ENCODE assay signal across 2 cellular contexts in the genomic region with DNA sequence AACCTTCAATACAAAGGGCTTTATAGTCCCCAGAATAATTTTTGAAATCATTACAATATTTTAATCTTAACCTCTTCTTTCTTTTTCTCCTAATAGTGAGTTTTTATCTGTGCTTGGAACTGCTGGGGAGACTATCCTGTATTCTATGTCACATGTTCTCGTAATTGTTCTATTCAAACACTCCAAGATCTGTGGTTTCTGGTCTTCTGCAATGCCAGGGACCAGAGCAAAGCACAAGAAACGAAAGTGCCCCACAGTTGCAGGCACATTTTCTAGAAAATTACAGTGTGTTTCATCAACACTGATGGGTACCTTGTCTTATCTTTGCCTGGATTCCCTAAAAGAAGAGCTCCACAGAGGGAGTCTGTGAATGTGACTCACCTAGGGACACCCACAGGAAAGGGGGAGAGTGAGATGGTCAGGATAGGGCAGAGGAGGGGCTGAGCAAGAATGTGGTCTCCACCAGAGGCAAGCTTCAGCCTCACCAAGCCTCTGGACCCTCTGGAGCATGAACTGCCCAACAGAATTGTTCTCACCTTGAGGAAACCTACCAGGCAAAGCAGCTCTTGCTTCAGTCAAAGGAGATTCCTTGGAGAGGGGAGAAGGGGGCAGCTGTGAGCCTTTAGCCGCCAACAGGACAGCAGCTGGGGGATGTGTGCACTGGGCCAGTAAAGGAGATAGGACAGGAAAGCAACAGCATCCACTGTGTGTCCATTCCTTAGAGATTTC.
TF ChIP-seq lines count a peak whose summit lies in the region.

No MANE protein-coding gene starts in this region.

TF ChIP-seq in SK-N-SH treated with all-trans-retinoic acid at 6 μM for 48 hours, 23 proteins besides CTCF, POLR2A, EP300 and RAD21 (continued from another document):
- TF ChIP-seq ISL1 (CRISPR knock-in tag; IDR thresholded peaks at IDR 0.05): no peak
- TF ChIP-seq ESRRG (CRISPR knock-in tag; IDR thresholded peaks at IDR 0.05): no peak
- TF ChIP-seq, protein P1, sequence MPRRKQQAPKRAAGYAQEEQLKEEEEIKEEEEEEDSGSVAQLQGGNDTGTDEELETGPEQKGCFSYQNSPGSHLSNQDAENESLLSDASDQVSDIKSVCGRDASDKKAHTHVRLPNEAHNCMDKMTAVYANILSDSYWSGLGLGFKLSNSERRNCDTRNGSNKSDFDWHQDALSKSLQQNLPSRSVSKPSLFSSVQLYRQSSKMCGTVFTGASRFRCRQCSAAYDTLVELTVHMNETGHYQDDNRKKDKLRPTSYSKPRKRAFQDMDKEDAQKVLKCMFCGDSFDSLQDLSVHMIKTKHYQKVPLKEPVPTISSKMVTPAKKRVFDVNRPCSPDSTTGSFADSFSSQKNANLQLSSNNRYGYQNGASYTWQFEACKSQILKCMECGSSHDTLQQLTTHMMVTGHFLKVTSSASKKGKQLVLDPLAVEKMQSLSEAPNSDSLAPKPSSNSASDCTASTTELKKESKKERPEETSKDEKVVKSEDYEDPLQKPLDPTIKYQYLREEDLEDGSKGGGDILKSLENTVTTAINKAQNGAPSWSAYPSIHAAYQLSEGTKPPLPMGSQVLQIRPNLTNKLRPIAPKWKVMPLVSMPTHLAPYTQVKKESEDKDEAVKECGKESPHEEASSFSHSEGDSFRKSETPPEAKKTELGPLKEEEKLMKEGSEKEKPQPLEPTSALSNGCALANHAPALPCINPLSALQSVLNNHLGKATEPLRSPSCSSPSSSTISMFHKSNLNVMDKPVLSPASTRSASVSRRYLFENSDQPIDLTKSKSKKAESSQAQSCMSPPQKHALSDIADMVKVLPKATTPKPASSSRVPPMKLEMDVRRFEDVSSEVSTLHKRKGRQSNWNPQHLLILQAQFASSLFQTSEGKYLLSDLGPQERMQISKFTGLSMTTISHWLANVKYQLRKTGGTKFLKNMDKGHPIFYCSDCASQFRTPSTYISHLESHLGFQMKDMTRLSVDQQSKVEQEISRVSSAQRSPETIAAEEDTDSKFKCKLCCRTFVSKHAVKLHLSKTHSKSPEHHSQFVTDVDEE (CRISPR knock-in tag; IDR thresholded peaks at IDR 0.05): no peak
- TF ChIP-seq, protein P2, sequence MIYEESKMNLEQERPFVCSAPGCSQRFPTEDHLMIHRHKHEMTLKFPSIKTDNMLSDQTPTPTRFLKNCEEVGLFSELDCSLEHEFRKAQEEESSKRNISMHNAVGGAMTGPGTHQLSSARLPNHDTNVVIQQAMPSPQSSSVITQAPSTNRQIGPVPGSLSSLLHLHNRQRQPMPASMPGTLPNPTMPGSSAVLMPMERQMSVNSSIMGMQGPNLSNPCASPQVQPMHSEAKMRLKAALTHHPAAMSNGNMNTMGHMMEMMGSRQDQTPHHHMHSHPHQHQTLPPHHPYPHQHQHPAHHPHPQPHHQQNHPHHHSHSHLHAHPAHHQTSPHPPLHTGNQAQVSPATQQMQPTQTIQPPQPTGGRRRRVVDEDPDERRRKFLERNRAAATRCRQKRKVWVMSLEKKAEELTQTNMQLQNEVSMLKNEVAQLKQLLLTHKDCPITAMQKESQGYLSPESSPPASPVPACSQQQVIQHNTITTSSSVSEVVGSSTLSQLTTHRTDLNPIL (CRISPR knock-in tag; IDR thresholded peaks at IDR 0.05; ENCODE audit: low read depth): no peak
- TF ChIP-seq, protein P3, sequence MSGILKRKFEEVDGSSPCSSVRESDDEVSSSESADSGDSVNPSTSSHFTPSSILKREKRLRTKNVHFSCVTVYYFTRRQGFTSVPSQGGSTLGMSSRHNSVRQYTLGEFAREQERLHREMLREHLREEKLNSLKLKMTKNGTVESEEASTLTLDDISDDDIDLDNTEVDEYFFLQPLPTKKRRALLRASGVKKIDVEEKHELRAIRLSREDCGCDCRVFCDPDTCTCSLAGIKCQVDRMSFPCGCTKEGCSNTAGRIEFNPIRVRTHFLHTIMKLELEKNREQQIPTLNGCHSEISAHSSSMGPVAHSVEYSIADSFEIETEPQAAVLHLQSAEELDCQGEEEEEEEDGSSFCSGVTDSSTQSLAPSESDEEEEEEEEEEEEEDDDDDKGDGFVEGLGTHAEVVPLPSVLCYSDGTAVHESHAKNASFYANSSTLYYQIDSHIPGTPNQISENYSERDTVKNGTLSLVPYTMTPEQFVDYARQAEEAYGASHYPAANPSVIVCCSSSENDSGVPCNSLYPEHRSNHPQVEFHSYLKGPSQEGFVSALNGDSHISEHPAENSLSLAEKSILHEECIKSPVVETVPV (CRISPR knock-in tag; IDR thresholded peaks at IDR 0.05): no peak
- TF ChIP-seq OSR1 (CRISPR knock-in tag; IDR thresholded peaks at IDR 0.05): no peak
- TF ChIP-seq ZNF70 (CRISPR knock-in tag; IDR thresholded peaks at IDR 0.05): no peak
- no peak for TF ChIP-seq TCF4 (CRISPR knock-in tag; IDR thresholded peaks at IDR 0.05; ENCODE audit: borderline replicate concordance)
- no peak for TF ChIP-seq ZFP3 (CRISPR knock-in tag; IDR thresholded peaks at IDR 0.05)
- no peak for TF ChIP-seq ZC3H10 (CRISPR knock-in tag; IDR thresholded peaks at IDR 0.05)
- no peak for TF ChIP-seq CSDC2 (CRISPR knock-in tag; IDR thresholded peaks at IDR 0.05)
- TF ChIP-seq BACH2 (CRISPR knock-in tag; IDR thresholded peaks at IDR 0.05; ENCODE audit: borderline replicate concordance): no peak
- TF ChIP-seq, protein P4, sequence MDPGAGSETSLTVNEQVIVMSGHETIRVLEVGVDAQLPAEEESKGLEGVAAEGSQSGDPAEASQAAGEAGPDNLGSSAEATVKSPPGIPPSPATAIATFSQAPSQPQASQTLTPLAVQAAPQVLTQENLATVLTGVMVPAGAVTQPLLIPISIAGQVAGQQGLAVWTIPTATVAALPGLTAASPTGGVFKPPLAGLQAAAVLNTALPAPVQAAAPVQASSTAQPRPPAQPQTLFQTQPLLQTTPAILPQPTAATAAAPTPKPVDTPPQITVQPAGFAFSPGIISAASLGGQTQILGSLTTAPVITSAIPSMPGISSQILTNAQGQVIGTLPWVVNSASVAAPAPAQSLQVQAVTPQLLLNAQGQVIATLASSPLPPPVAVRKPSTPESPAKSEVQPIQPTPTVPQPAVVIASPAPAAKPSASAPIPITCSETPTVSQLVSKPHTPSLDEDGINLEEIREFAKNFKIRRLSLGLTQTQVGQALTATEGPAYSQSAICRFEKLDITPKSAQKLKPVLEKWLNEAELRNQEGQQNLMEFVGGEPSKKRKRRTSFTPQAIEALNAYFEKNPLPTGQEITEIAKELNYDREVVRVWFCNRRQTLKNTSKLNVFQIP (CRISPR knock-in tag; IDR thresholded peaks at IDR 0.05; ENCODE audit: borderline replicate concordance, low read depth): no peak
- TF ChIP-seq TOX (CRISPR knock-in tag; IDR thresholded peaks at IDR 0.05; ENCODE audit: borderline replicate concordance): no peak

TF ChIP-seq in SK-N-SH, 30 proteins besides CTCF, POLR2A, EP300 and RAD21 (continued from another document):
- TF ChIP-seq, protein P5, sequence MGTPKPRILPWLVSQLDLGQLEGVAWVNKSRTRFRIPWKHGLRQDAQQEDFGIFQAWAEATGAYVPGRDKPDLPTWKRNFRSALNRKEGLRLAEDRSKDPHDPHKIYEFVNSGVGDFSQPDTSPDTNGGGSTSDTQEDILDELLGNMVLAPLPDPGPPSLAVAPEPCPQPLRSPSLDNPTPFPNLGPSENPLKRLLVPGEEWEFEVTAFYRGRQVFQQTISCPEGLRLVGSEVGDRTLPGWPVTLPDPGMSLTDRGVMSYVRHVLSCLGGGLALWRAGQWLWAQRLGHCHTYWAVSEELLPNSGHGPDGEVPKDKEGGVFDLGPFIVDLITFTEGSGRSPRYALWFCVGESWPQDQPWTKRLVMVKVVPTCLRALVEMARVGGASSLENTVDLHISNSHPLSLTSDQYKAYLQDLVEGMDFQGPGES (IDR thresholded peaks at IDR 0.05; ENCODE audit: low read depth, low read length): no peak
- TF ChIP-seq, protein P6, sequence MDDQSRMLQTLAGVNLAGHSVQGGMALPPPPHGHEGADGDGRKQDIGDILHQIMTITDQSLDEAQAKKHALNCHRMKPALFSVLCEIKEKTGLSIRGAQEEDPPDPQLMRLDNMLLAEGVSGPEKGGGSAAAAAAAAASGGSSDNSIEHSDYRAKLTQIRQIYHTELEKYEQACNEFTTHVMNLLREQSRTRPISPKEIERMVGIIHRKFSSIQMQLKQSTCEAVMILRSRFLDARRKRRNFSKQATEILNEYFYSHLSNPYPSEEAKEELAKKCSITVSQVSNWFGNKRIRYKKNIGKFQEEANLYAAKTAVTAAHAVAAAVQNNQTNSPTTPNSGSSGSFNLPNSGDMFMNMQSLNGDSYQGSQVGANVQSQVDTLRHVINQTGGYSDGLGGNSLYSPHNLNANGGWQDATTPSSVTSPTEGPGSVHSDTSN (IDR thresholded peaks at IDR 0.05): no peak
- TF ChIP-seq ELF1 (IDR thresholded peaks at IDR 0.05) (no peak), CHD2 (IDR thresholded peaks at IDR 0.05; ENCODE audit: low read length, partially characterized antibody) (no peak), FOXM1 (IDR thresholded peaks at IDR 0.05; ENCODE audit: low read depth) (no peak), TCF12 (IDR thresholded peaks at IDR 0.05) (no peak), SMC3 (IDR thresholded peaks at IDR 0.05; ENCODE audit: low read depth, low read length) (no peak), TEAD4 (IDR thresholded peaks at IDR 0.05; ENCODE audit: borderline replicate concordance, insufficient read depth) (no peak)
- TF ChIP-seq, protein P7, sequence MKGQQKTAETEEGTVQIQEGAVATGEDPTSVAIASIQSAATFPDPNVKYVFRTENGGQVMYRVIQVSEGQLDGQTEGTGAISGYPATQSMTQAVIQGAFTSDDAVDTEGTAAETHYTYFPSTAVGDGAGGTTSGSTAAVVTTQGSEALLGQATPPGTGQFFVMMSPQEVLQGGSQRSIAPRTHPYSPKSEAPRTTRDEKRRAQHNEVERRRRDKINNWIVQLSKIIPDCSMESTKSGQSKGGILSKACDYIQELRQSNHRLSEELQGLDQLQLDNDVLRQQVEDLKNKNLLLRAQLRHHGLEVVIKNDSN (IDR thresholded peaks at IDR 0.05; ENCODE audit: borderline replicate concordance, low read depth): no peak
